Comparison of ENCODE assay signal across 1 cellular context in the genomic region with DNA sequence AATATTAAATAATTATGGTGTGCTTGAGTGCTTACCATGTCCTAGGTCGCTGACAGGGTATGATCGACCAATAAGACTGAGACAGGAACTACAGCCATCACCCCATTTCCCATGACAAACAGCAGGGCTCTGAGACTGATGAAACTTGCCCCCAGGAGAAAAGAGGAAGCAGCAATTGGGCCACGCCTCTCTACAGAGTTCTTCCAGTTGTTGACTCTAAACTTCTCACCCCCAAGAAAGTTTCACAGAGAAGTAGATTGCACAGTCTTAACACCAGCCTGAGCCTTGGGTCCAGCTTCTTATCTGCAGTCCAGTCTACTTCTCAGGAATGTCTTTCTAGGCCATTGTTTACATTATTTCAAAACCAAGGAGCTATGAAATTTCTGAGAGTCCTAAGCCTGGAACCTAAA.
TF ChIP-seq lines count a peak whose summit lies in the region.

No MANE protein-coding gene starts in this region.

TF ChIP-seq in GM12878, 131 proteins besides CTCF, POLR2A, EP300 and RAD21 (continued from another document and continues in another):
- TF ChIP-seq ZNF24 (IDR thresholded peaks at IDR 0.05): no peak
- no peak for TF ChIP-seq NKRF (conservative IDR thresholded peaks at IDR 0.05)
- no peak for TF ChIP-seq BCL11A (IDR thresholded peaks at IDR 0.05; ENCODE audit: low read depth, low read length)
- TF ChIP-seq, protein P1, sequence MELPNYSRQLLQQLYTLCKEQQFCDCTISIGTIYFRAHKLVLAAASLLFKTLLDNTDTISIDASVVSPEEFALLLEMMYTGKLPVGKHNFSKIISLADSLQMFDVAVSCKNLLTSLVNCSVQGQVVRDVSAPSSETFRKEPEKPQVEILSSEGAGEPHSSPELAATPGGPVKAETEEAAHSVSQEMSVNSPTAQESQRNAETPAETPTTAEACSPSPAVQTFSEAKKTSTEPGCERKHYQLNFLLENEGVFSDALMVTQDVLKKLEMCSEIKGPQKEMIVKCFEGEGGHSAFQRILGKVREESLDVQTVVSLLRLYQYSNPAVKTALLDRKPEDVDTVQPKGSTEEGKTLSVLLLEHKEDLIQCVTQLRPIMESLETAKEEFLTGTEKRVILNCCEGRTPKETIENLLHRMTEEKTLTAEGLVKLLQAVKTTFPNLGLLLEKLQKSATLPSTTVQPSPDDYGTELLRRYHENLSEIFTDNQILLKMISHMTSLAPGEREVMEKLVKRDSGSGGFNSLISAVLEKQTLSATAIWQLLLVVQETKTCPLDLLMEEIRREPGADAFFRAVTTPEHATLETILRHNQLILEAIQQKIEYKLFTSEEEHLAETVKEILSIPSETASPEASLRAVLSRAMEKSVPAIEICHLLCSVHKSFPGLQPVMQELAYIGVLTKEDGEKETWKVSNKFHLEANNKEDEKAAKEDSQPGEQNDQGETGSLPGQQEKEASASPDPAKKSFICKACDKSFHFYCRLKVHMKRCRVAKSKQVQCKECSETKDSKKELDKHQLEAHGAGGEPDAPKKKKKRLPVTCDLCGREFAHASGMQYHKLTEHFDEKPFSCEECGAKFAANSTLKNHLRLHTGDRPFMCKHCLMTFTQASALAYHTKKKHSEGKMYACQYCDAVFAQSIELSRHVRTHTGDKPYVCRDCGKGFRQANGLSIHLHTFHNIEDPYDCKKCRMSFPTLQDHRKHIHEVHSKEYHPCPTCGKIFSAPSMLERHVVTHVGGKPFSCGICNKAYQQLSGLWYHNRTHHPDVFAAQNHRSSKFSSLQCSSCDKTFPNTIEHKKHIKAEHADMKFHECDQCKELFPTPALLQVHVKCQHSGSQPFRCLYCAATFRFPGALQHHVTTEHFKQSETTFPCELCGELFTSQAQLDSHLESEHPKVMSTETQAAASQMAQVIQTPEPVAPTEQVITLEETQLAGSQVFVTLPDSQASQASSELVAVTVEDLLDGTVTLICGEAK (IDR thresholded peaks at IDR 0.05; ENCODE audit: borderline replicate concordance): peak; percentile 24; the same call in 1 of the 2 replicates
- TF ChIP-seq HDGF (IDR thresholded peaks at IDR 0.05): no peak
- no peak for TF ChIP-seq NFXL1 (IDR thresholded peaks at IDR 0.05; ENCODE audit: borderline replicate concordance)
- TF ChIP-seq MTA3 (IDR thresholded peaks at IDR 0.05; ENCODE audit: borderline replicate concordance, low read length): no peak; the same call in 1 of the 2 replicates
- no peak for TF ChIP-seq ASH2L (IDR thresholded peaks at IDR 0.05; ENCODE audit: borderline replicate concordance, low read depth)
- TF ChIP-seq ATF2 (IDR thresholded peaks at IDR 0.05; ENCODE audit: low read length): no peak
- no peak for TF ChIP-seq PAX8 (IDR thresholded peaks at IDR 0.05)
- TF ChIP-seq BHLHE40 (IDR thresholded peaks at IDR 0.05; ENCODE audit: borderline replicate concordance in 1 of 2, low read depth in 2 of 2, low read length in 1 of 2): peak in 1 of 2 experiments; percentile 39; a peak in 1 of 4 replicates
- TF ChIP-seq MEF2A (IDR thresholded peaks at IDR 0.05; ENCODE audit: insufficient read depth, low read depth, low read length): no peak
- no peak for TF ChIP-seq BRCA1 (IDR thresholded peaks at IDR 0.05; ENCODE audit: low read depth, low read length)
- TF ChIP-seq ESRRA (IDR thresholded peaks at IDR 0.05; ENCODE audit: low read length): no peak
- TF ChIP-seq NR2C2 (IDR thresholded peaks at IDR 0.05; ENCODE audit: borderline replicate concordance, control insufficient read depth, insufficient read length, low read depth): no peak
- TF ChIP-seq STAT1 (conservative IDR thresholded peaks at IDR 0.05): no peak
- TF ChIP-seq WRNIP1 (IDR thresholded peaks at IDR 0.05; ENCODE audit: borderline replicate concordance, low read depth, low read length): no peak
- no peak for TF ChIP-seq SUPT20H (IDR thresholded peaks at IDR 0.05; ENCODE audit: borderline replicate concordance, control insufficient read depth, low read depth, low read length)
- TF ChIP-seq PKNOX1 (IDR thresholded peaks at IDR 0.05): peak; percentile 69
- no peak for TF ChIP-seq LARP7 (IDR thresholded peaks at IDR 0.05)
- TF ChIP-seq ZBTB33 (IDR thresholded peaks at IDR 0.05): no peak
- TF ChIP-seq DPF2 (IDR thresholded peaks at IDR 0.05): peak; percentile 59; the same call in 1 of the 2 replicates
- TF ChIP-seq, protein P2, sequence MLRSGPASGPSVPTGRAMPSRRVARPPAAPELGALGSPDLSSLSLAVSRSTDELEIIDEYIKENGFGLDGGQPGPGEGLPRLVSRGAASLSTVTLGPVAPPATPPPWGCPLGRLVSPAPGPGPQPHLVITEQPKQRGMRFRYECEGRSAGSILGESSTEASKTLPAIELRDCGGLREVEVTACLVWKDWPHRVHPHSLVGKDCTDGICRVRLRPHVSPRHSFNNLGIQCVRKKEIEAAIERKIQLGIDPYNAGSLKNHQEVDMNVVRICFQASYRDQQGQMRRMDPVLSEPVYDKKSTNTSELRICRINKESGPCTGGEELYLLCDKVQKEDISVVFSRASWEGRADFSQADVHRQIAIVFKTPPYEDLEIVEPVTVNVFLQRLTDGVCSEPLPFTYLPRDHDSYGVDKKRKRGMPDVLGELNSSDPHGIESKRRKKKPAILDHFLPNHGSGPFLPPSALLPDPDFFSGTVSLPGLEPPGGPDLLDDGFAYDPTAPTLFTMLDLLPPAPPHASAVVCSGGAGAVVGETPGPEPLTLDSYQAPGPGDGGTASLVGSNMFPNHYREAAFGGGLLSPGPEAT (IDR thresholded peaks at IDR 0.05; ENCODE audit: low read depth): peak; percentile 72; the same call in 1 of the 2 replicates
- TF ChIP-seq HCFC1 (IDR thresholded peaks at IDR 0.05; ENCODE audit: low read length): no peak
- no peak for TF ChIP-seq GABPA (IDR thresholded peaks at IDR 0.05; ENCODE audit: low read depth)
- TF ChIP-seq, protein P3, sequence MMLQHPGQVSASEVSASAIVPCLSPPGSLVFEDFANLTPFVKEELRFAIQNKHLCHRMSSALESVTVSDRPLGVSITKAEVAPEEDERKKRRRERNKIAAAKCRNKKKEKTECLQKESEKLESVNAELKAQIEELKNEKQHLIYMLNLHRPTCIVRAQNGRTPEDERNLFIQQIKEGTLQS (IDR thresholded peaks at IDR 0.05; ENCODE audit: borderline replicate concordance, extremely low read depth, low read depth, low read length): no peak
- TF ChIP-seq NRF1 (conservative IDR thresholded peaks at IDR 0.05; ENCODE audit: low read depth, low read length): no peak
- peak; percentile 69 for TF ChIP-seq ATF7 (IDR thresholded peaks at IDR 0.05; ENCODE audit: low read depth)
- TF ChIP-seq, protein P4, sequence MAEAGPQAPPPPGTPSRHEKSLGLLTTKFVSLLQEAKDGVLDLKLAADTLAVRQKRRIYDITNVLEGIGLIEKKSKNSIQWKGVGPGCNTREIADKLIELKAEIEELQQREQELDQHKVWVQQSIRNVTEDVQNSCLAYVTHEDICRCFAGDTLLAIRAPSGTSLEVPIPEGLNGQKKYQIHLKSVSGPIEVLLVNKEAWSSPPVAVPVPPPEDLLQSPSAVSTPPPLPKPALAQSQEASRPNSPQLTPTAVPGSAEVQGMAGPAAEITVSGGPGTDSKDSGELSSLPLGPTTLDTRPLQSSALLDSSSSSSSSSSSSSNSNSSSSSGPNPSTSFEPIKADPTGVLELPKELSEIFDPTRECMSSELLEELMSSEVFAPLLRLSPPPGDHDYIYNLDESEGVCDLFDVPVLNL (IDR thresholded peaks at IDR 0.05; ENCODE audit: low read depth, low read length): no peak
- TF ChIP-seq MYB (IDR thresholded peaks at IDR 0.05; ENCODE audit: borderline replicate concordance, low read depth, low read length): no peak
- TF ChIP-seq, protein P5, sequence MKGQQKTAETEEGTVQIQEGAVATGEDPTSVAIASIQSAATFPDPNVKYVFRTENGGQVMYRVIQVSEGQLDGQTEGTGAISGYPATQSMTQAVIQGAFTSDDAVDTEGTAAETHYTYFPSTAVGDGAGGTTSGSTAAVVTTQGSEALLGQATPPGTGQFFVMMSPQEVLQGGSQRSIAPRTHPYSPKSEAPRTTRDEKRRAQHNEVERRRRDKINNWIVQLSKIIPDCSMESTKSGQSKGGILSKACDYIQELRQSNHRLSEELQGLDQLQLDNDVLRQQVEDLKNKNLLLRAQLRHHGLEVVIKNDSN (IDR thresholded peaks at IDR 0.05; ENCODE audit: borderline replicate concordance, extremely low read length, insufficient read depth, low read depth, low read length): no peak
- TF ChIP-seq ZBTB11 (CRISPR knock-in tag; IDR thresholded peaks at IDR 0.05): no peak
- no peak for TF ChIP-seq SMAD1 (IDR thresholded peaks at IDR 0.05; ENCODE audit: low read depth, partially characterized antibody)
- TF ChIP-seq, protein P6, sequence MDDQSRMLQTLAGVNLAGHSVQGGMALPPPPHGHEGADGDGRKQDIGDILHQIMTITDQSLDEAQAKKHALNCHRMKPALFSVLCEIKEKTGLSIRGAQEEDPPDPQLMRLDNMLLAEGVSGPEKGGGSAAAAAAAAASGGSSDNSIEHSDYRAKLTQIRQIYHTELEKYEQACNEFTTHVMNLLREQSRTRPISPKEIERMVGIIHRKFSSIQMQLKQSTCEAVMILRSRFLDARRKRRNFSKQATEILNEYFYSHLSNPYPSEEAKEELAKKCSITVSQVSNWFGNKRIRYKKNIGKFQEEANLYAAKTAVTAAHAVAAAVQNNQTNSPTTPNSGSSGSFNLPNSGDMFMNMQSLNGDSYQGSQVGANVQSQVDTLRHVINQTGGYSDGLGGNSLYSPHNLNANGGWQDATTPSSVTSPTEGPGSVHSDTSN (IDR thresholded peaks at IDR 0.05; ENCODE audit: insufficient replicate concordance, low read depth, low read length): no peak
- no peak for TF ChIP-seq JUND (IDR thresholded peaks at IDR 0.05; ENCODE audit: low read depth, low read length)
- no peak for TF ChIP-seq CREM (IDR thresholded peaks at IDR 0.05; ENCODE audit: low read depth)
- TF ChIP-seq NBN (IDR thresholded peaks at IDR 0.05): peak; percentile 70; the same call in 1 of the 2 replicates
- TF ChIP-seq HDAC6 (IDR thresholded peaks at IDR 0.05; ENCODE audit: unreplicated experiment): no peak
- peak; percentile 84 to 85 for TF ChIP-seq IKZF2 (IDR thresholded peaks at IDR 0.05)
